ENCODE assay signal across 12 cellular contexts in the genomic region with DNA sequence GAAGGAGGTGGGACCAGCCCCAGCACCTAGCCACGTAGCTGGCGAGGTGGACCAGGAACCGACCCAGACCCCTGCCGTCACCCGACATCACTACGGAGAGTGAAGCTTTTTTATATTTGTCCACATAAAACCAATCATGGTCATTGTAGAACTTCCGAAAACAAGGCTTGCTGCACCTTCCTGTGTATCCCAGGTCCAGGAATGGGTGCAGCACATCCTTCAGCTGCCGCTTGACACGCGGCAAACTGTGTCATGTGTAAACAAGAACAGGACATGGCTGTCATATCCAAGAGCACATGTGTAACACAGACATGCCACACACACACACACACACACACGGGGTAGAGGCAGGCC. TPM values are rescaled to one million over a fixed set of nuclear protein-coding genes. Genes with fewer than 3 reads are reported as not detected.
A peak's percentile ranks its signal among the peaks of the same experiment; 100 is the strongest.
DNase-seq lines count a peak whose midpoint lies in the region; ATAC-seq and TF ChIP-seq lines count a peak whose summit lies in the region.
"Had no signal": no experiment of that assay in that cellular context is flagged by ENCODE, and none has a peak within 500 bp of the region (broad histone marks: within the 10 kb centered on the region; RNA-seq: fewer than 3 reads in every experiment).

No MANE protein-coding gene starts in this region.

- H3K4me3 ChIP-seq in left ventricle myocardium inferior (peak overlapping the region; percentile 58), right atrium auricular region (no peak overlapping the region)

- no peak for DNase-seq in left ventricle myocardium inferior
- no peak for DNase-seq in right atrium auricular region (ENCODE audit: low spot score)
- no peak for DNase-seq in glutamatergic neuron
- no peak for DNase-seq in OCI-M2 (lab: John Stamatoyannopoulos, UW; ENCODE audit: unreplicated experiment)
- DNase-seq in activated gamma-delta T cell treated with Interleukin-2 at 50 U/mL for 16 hours: no peak
- no peak for DNase-seq in osteocyte (ENCODE audit: extremely low spot score, unreplicated experiment)
- DNase-seq: occipital lobe had no signal

- H3K36me3 Mint-ChIP-seq in glutamatergic neuron (ENCODE audit: unreplicated experiment) (no peaks in the 10 kb centered on the region), osteocyte (ENCODE audit: unreplicated experiment) (peaks cover 6% of the 10 kb centered on the region)

- H3K27ac Mint-ChIP-seq in glutamatergic neuron (ENCODE audit: unreplicated experiment): no peak overlapping the region
- H3K27ac Mint-ChIP-seq in osteocyte (ENCODE audit: unreplicated experiment): no peak overlapping the region

- peaks cover 6% of the 10 kb centered on the region for H3K4me1 Mint-ChIP-seq in glutamatergic neuron (ENCODE audit: low read depth, unreplicated experiment)
- H3K4me1 Mint-ChIP-seq in osteocyte (ENCODE audit: unreplicated experiment): peaks cover 6% of the 10 kb centered on the region

- ATAC-seq in SK-N-SH treated with all-trans-retinoic acid at 6 μM for 48 hours (peak; percentile 2; the same call in 1 of the 3 replicates), HG03196 (IDR thresholded peaks at IDR 0.05; ENCODE audit: unreplicated experiment) (no peak)

- no peak overlapping the region for H3K4me3 Mint-ChIP-seq in glutamatergic neuron (ENCODE audit: unreplicated experiment)
- no peak overlapping the region for H3K4me3 Mint-ChIP-seq in osteocyte (ENCODE audit: unreplicated experiment)

- H3K36me3 ChIP-seq in left ventricle myocardium inferior (no peaks in the 10 kb centered on the region), right atrium auricular region (no peaks in the 10 kb centered on the region)

- H3K4me1 ChIP-seq in left ventricle myocardium inferior: peaks cover 19% of the 10 kb centered on the region
- H3K4me1 ChIP-seq in right atrium auricular region: peaks cover 0 to 28% of the 10 kb centered on the region in 2 donors

- TF ChIP-seq CTCF in left ventricle myocardium inferior (IDR thresholded peaks at IDR 0.05; ENCODE audit: borderline replicate concordance): no peak
- TF ChIP-seq CTCF in right atrium auricular region (IDR thresholded peaks at IDR 0.05): peak in 1 of 2 donors; percentile 7
- peak; percentile 18 for TF ChIP-seq CTCF in glutamatergic neuron (IDR thresholded peaks at IDR 0.05; ENCODE audit: partially characterized antibody, unreplicated experiment)
- no peak for TF ChIP-seq CTCF in osteocyte (IDR thresholded peaks at IDR 0.05)

- H3K27me3 Mint-ChIP-seq in glutamatergic neuron (ENCODE audit: unreplicated experiment) (peaks cover 16% of the 10 kb centered on the region), osteocyte (ENCODE audit: unreplicated experiment) (peaks cover 24% of the 10 kb centered on the region)

- no peak overlapping the region for H3K27ac ChIP-seq in left ventricle myocardium inferior (replicated peaks)
- H3K27ac ChIP-seq in right atrium auricular region: no peak overlapping the region

- no peaks in the 10 kb centered on the region for H3K9me3 ChIP-seq in left ventricle myocardium inferior (replicated peaks)
- H3K9me3 ChIP-seq in right atrium auricular region: no peaks in the 10 kb centered on the region

- peaks cover 43% of the 10 kb centered on the region for H3K27me3 ChIP-seq in left ventricle myocardium inferior (ENCODE audit: low read depth)
- H3K27me3 ChIP-seq in right atrium auricular region: peaks cover 0 to 14% of the 10 kb centered on the region in 2 donors

- intact Hi-C loops in left ventricle myocardium inferior (cut with micrococcal nuclease): no loop called here

- H3K9me3 Mint-ChIP-seq in glutamatergic neuron (ENCODE audit: unreplicated experiment): peaks cover 14% of the 10 kb centered on the region
- H3K9me3 Mint-ChIP-seq in osteocyte (ENCODE audit: unreplicated experiment): no peaks in the 10 kb centered on the region

TF ChIP-seq in SK-N-SH treated with all-trans-retinoic acid at 6 μM for 48 hours, 23 proteins besides CTCF, POLR2A, EP300 and RAD21 (continues in another document):
- TF ChIP-seq PPARA (CRISPR knock-in tag; IDR thresholded peaks at IDR 0.05; ENCODE audit: borderline replicate concordance) (no peak), ZNF70 (CRISPR knock-in tag; IDR thresholded peaks at IDR 0.05) (no peak), BACH2 (CRISPR knock-in tag; IDR thresholded peaks at IDR 0.05; ENCODE audit: borderline replicate concordance) (no peak), OSR1 (CRISPR knock-in tag; IDR thresholded peaks at IDR 0.05) (no peak), ZFP30 (CRISPR knock-in tag; IDR thresholded peaks at IDR 0.05) (no peak), ZNF565 (CRISPR knock-in tag; conservative IDR thresholded peaks at IDR 0.05; ENCODE audit: low read depth) (no peak), ZNF8 (CRISPR knock-in tag; IDR thresholded peaks at IDR 0.05) (no peak), TCF4 (CRISPR knock-in tag; IDR thresholded peaks at IDR 0.05; ENCODE audit: borderline replicate concordance) (no peak), GLIS3 (CRISPR knock-in tag; IDR thresholded peaks at IDR 0.05) (no peak), ZC3H10 (CRISPR knock-in tag; IDR thresholded peaks at IDR 0.05) (no peak), SNAI2 (CRISPR knock-in tag; IDR thresholded peaks at IDR 0.05) (no peak), ESRRG (CRISPR knock-in tag; IDR thresholded peaks at IDR 0.05) (no peak)
- TF ChIP-seq, protein P1, sequence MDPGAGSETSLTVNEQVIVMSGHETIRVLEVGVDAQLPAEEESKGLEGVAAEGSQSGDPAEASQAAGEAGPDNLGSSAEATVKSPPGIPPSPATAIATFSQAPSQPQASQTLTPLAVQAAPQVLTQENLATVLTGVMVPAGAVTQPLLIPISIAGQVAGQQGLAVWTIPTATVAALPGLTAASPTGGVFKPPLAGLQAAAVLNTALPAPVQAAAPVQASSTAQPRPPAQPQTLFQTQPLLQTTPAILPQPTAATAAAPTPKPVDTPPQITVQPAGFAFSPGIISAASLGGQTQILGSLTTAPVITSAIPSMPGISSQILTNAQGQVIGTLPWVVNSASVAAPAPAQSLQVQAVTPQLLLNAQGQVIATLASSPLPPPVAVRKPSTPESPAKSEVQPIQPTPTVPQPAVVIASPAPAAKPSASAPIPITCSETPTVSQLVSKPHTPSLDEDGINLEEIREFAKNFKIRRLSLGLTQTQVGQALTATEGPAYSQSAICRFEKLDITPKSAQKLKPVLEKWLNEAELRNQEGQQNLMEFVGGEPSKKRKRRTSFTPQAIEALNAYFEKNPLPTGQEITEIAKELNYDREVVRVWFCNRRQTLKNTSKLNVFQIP (CRISPR knock-in tag; IDR thresholded peaks at IDR 0.05; ENCODE audit: borderline replicate concordance, low read depth): no peak
- TF ChIP-seq, protein P2, sequence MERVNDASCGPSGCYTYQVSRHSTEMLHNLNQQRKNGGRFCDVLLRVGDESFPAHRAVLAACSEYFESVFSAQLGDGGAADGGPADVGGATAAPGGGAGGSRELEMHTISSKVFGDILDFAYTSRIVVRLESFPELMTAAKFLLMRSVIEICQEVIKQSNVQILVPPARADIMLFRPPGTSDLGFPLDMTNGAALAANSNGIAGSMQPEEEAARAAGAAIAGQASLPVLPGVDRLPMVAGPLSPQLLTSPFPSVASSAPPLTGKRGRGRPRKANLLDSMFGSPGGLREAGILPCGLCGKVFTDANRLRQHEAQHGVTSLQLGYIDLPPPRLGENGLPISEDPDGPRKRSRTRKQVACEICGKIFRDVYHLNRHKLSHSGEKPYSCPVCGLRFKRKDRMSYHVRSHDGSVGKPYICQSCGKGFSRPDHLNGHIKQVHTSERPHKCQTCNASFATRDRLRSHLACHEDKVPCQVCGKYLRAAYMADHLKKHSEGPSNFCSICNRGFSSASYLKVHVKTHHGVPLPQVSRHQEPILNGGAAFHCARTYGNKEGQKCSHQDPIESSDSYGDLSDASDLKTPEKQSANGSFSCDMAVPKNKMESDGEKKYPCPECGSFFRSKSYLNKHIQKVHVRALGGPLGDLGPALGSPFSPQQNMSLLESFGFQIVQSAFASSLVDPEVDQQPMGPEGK (CRISPR knock-in tag; IDR thresholded peaks at IDR 0.05; ENCODE audit: borderline replicate concordance): no peak
- TF ChIP-seq, protein P3, sequence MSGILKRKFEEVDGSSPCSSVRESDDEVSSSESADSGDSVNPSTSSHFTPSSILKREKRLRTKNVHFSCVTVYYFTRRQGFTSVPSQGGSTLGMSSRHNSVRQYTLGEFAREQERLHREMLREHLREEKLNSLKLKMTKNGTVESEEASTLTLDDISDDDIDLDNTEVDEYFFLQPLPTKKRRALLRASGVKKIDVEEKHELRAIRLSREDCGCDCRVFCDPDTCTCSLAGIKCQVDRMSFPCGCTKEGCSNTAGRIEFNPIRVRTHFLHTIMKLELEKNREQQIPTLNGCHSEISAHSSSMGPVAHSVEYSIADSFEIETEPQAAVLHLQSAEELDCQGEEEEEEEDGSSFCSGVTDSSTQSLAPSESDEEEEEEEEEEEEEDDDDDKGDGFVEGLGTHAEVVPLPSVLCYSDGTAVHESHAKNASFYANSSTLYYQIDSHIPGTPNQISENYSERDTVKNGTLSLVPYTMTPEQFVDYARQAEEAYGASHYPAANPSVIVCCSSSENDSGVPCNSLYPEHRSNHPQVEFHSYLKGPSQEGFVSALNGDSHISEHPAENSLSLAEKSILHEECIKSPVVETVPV (CRISPR knock-in tag; IDR thresholded peaks at IDR 0.05): no peak

RNA-seq across cellular contexts. Expression of a gene that starts 1.4 kb away (rescaled TPM):
- total RNA-seq in left ventricle myocardium inferior (not detected), right atrium auricular region (1 to 10 TPM; 2.1 to 2.8 TPM), glutamatergic neuron (ENCODE audit: unreplicated experiment) (1.5 TPM), osteocyte (not detected in 2 replicates)
- total RNA-seq: fibroblast of villous mesenchyme, urinary bladder had no signal

RNA-seq across cellular contexts. Expression of a gene that starts 5.2 kb away (rescaled TPM):
- total RNA-seq in left ventricle myocardium inferior (78.7 TPM), right atrium auricular region (1,000 to 10,000 TPM; 1,094 to 1,137 TPM), glutamatergic neuron (ENCODE audit: unreplicated experiment) (1.5 TPM), osteocyte (not detected in 2 replicates)
- total RNA-seq: fibroblast of villous mesenchyme, HT1080 had no signal

RNA-seq across cellular contexts. Expression of a gene that starts 9.0 kb away (rescaled TPM):
- total RNA-seq in left ventricle myocardium inferior: 59.1 TPM
- 1,000 to 10,000 TPM; 2,977 to 3,226 TPM for total RNA-seq in right atrium auricular region
- not detected for total RNA-seq in glutamatergic neuron (ENCODE audit: unreplicated experiment)
- not detected in 2 replicates for total RNA-seq in osteocyte
- total RNA-seq: fibroblast of villous mesenchyme, HT1080 had no signal

RNA-seq across cellular contexts. Expression of a gene that starts 15.9 kb away (rescaled TPM):
- total RNA-seq in left ventricle myocardium inferior: not detected
- total RNA-seq in right atrium auricular region: 1 to 10 TPM in 1 of 2 donors, not detected in 1; 1.2 TPM
- total RNA-seq in glutamatergic neuron (ENCODE audit: unreplicated experiment): not detected
- not detected in 2 replicates for total RNA-seq in osteocyte
- total RNA-seq: fibroblast of villous mesenchyme, HT1080 had no signal

RNA-seq across cellular contexts. Expression of a gene that starts 29.2 kb away (rescaled TPM):
- total RNA-seq in left ventricle myocardium inferior (not detected), right atrium auricular region (not detected), glutamatergic neuron (ENCODE audit: unreplicated experiment) (not detected), osteocyte (not detected in 2 replicates)
- total RNA-seq: fibroblast of villous mesenchyme, HT1080 had no signal
